In the genomic region with DNA sequence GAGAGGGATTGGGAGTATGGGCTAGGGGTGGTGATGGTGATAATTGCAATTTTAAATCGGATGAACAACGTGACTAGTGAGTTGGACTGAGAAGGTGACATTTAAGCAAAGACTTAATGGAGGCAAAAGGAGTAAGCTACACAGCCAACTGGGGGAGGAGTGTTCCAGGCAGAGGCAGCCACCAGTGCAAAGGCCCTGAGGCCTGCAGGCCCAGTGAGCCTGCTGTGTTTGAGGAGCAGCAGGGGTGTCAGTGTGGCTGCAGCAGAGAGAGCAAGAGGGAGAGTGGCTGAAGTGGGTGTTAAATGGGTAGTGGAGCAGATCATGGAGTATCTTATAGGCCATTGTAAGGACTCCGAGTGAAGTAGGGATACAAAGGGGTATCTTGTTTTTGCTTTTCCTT, we compare ENCODE assay signal across 31 cellular contexts. TPM values are rescaled to one million over a fixed set of nuclear protein-coding genes. Genes with fewer than 3 reads are reported as not detected.
"Had no signal": no experiment of that assay in that cellular context is flagged by ENCODE, and none has a peak within 500 bp of the region (broad histone marks: within the 10 kb centered on the region; RNA-seq: fewer than 3 reads in every experiment).

No MANE protein-coding gene starts in this region.

- H3K4me3 ChIP-seq: esophagus muscularis mucosa, lung, mucosa of descending colon, prostate gland, sigmoid colon, skin epidermis, thoracic aorta, tibial nerve, upper lobe of left lung had no signal

- H3K27me3 ChIP-seq: esophagus muscularis mucosa, sigmoid colon, tibial nerve, upper lobe of left lung had no signal

- H3K4me1 ChIP-seq: prostate gland had no signal

- ATAC-seq: left lobe of liver; mucosa of descending colon; naive thymus-derived CD4-positive, alpha-beta T cell; right cardiac atrium; stimulated activated naive B cell treated with anti-CD40 and anti-IgM and Interleukin-4, amounts not matched to agents 10 μg/mL and 1 μg/mL and 100 μg/mL, for 72 hours had no signal

- H3K36me3 ChIP-seq: esophagus muscularis mucosa, prostate gland, sigmoid colon, tibial nerve, upper lobe of left lung had no signal

- H3K9me3 ChIP-seq: esophagus muscularis mucosa, mucosa of descending colon, prostate gland, sigmoid colon, thoracic aorta, tibial nerve, upper lobe of left lung had no signal

- H3K9me3 Mint-ChIP-seq: dendritic cell treated with granulocyte-macrophage colony-stimulating factor and Interleukin-4, amounts not matched to agents 40 ng/mL and 50 ng/mL, for 4 days; memory B cell; naive thymus-derived CD4-positive, alpha-beta T cell; stimulated activated naive B cell treated with anti-CD40 and anti-IgM and Interleukin-4, amounts not matched to agents 10 μg/mL and 1 μg/mL and 100 μg/mL, for 72 hours; stimulated activated naive CD8-positive, alpha-beta T cell treated with anti-CD3 and anti-CD28 coated beads, Interleukin-15, Interleukin-2, amounts not matched to agents 100 ng/mL and 50 ng/mL, for 24 hours had no signal

- DNase-seq: cerebellar nuclear complex; effector CD8-positive, alpha-beta T cell; endodermal cell; foreskin melanocyte; head of caudate nucleus; mucosa of descending colon; naive thymus-derived CD4-positive, alpha-beta T cell; nephron progenitor cell; nucleus accumbens; right cardiac atrium; sigmoid colon; stimulated activated CD4-positive, alpha-beta T cell treated with anti-CD3 and anti-CD28 coated beads, Interleukin-15, amount 100 ng/mL, for 24 hours; stimulated activated CD4-positive, alpha-beta T cell treated with anti-CD3 and anti-CD28 coated beads, Interleukin-2, amount 100 ng/mL, for 48 hours; stimulated activated naive B cell treated with anti-CD40 and anti-IgM and Interleukin-4, amounts not matched to agents 10 μg/mL and 1 μg/mL and 100 μg/mL, for 72 hours; upper lobe of left lung had no signal

- H3K4me3 Mint-ChIP-seq: dendritic cell treated with granulocyte-macrophage colony-stimulating factor and Interleukin-4, amounts not matched to agents 40 ng/mL and 50 ng/mL, for 4 days; endodermal cell; memory B cell; naive thymus-derived CD4-positive, alpha-beta T cell; nephron progenitor cell; stimulated activated naive B cell treated with anti-CD40 and anti-IgM and Interleukin-4, amounts not matched to agents 10 μg/mL and 1 μg/mL and 100 μg/mL, for 72 hours; stimulated activated naive CD8-positive, alpha-beta T cell treated with anti-CD3 and anti-CD28 coated beads, Interleukin-15, Interleukin-2, amounts not matched to agents 100 ng/mL and 50 ng/mL, for 24 hours had no signal

- H3K27ac ChIP-seq: esophagus muscularis mucosa, prostate gland, sigmoid colon, tibial nerve, upper lobe of left lung had no signal

- H3K27me3 Mint-ChIP-seq: stimulated activated naive CD8-positive, alpha-beta T cell treated with anti-CD3 and anti-CD28 coated beads, Interleukin-15, Interleukin-2, amounts not matched to agents 100 ng/mL and 50 ng/mL, for 24 hours had no signal

- H3K36me3 Mint-ChIP-seq: stimulated activated naive B cell treated with anti-CD40 and anti-IgM and Interleukin-4, amounts not matched to agents 10 μg/mL and 1 μg/mL and 100 μg/mL, for 72 hours had no signal

- H3K27ac Mint-ChIP-seq: dendritic cell treated with granulocyte-macrophage colony-stimulating factor and Interleukin-4, amounts not matched to agents 40 ng/mL and 50 ng/mL, for 4 days; endodermal cell; memory B cell; stimulated activated naive B cell treated with anti-CD40 and anti-IgM and Interleukin-4, amounts not matched to agents 10 μg/mL and 1 μg/mL and 100 μg/mL, for 72 hours; stimulated activated naive CD8-positive, alpha-beta T cell treated with anti-CD3 and anti-CD28 coated beads, Interleukin-15, Interleukin-2, amounts not matched to agents 100 ng/mL and 50 ng/mL, for 24 hours had no signal

- H3K4me1 Mint-ChIP-seq: endodermal cell had no signal

RNA-seq across cellular contexts. Expression of a gene that starts 18.8 kb away (rescaled TPM):
- total RNA-seq: endodermal cell; endothelial cell of umbilical vein; epithelial cell of proximal tubule; esophagus muscularis mucosa; fibroblast of lung; left lobe of liver; liver; lung; mucosa of descending colon; naive thymus-derived CD4-positive, alpha-beta T cell; osteocyte; renal cortical epithelial cell; right cardiac atrium; sigmoid colon; thoracic aorta; tibial nerve; upper lobe of left lung had no signal
